In genomic region chr22:45319319-45319675, GRCh38 we compare ENCODE assay signal across 1 cellular context.
TF ChIP-seq lines count a peak whose summit lies in the region.

No MANE protein-coding gene starts in this region.

TF ChIP-seq in GM23338, 12 proteins besides CTCF, POLR2A, EP300 and RAD21:
- TF ChIP-seq ETS1 (IDR thresholded peaks at IDR 0.05) = no peak
- TF ChIP-seq ZNF331 (CRISPR knock-in tag; IDR thresholded peaks at IDR 0.05; ENCODE audit: low read depth) = no peak
- no peak for TF ChIP-seq JUNB (IDR thresholded peaks at IDR 0.05; ENCODE audit: unreplicated experiment)
- no peak for TF ChIP-seq POLR2AphosphoS5 (IDR thresholded peaks at IDR 0.05; ENCODE audit: low read depth)
